Comparison of ENCODE assay signal across 24 cellular contexts in the genomic region with DNA sequence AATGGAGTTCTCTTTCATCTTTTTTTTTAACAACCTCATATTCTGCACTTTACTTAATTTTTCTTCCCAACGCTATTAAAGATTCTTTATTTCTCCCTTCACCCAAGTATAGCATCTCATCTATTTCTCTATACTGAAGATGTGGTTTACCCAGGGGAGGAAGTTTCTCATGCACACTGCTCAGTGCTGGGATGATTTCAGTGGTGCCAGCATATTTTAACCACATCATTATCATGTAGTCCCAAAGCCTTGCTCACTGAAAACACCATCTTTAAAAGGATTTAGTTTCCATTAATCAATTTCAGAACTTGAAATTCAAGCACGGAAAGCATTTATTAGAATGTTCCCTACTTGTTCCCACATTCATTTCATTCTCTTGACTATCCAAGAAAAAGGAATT.
DNase-seq lines count a peak whose midpoint lies in the region; ATAC-seq and TF ChIP-seq lines count a peak whose summit lies in the region.
"Had no signal": no experiment of that assay in that cellular context is flagged by ENCODE, and none has a peak within 500 bp of the region (broad histone marks: within the 10 kb centered on the region; RNA-seq: fewer than 3 reads in every experiment).

No MANE protein-coding gene starts in this region.

- H4K20me1 ChIP-seq in neural cell (ENCODE audit: insufficient read depth) = no peaks in the 10 kb centered on the region
- H4K20me1 ChIP-seq: BLaER1 treated with 17β-estradiol and CSF1 and Interleukin-3, amounts not matched to agents 10 nM and 100 nM had no signal

- H3K79me2 ChIP-seq in neural cell (replicated peaks; ENCODE audit: insufficient read depth, low read length) = peaks cover 5% of the 10 kb centered on the region

- peak overlapping the region; percentile 83 for H3K4me2 ChIP-seq in neural cell (ENCODE audit: low read length)
- H3K4me2 ChIP-seq: BLaER1 treated with 17β-estradiol and CSF1 and Interleukin-3, amounts not matched to agents 10 nM and 100 nM had no signal

- H3K27me3 ChIP-seq in neural cell (ENCODE audit: insufficient read depth, low read depth, low read length) (no peaks in the 10 kb centered on the region), vagina (no peaks in the 10 kb centered on the region)
- H3K27me3 ChIP-seq: adrenal gland; BLaER1 treated with 17β-estradiol and CSF1 and Interleukin-3, amounts not matched to agents 10 nM and 100 nM; neutrophil; spleen; thyroid gland had no signal

- no peak for ATAC-seq in HG03432 (IDR thresholded peaks at IDR 0.05; ENCODE audit: unreplicated experiment)
- ATAC-seq: stimulated activated naive CD8-positive, alpha-beta T cell treated with anti-CD3 and anti-CD28 coated beads, Interleukin-15, amount 100 ng/mL, for 72 hours; T-helper 17 cell had no signal

- TF ChIP-seq CTCF in brain (conservative IDR thresholded peaks at IDR 0.05) (no peak), neural cell (IDR thresholded peaks at IDR 0.05; ENCODE audit: poor library complexity, severe bottlenecking) (no peak), vagina (IDR thresholded peaks at IDR 0.05) (no peak)

- H3K9me2 ChIP-seq in neural cell (ENCODE audit: insufficient read depth, low read length) = no peaks in the 10 kb centered on the region

- H3K4me3 Mint-ChIP-seq in brain = peak overlapping the region; percentile 66 to 84 (median 83)
- H3K4me3 Mint-ChIP-seq: activated CD4-positive, alpha-beta memory T cell treated with anti-CD3 and anti-CD28 coated beads, Interleukin-2, amount 10 ng/mL, durations not matched to agents 7 days and 5 days; activated naive CD4-positive, alpha-beta T cell treated with anti-CD3 and anti-CD28 coated beads for 36 hours; activated T-helper 1 cell treated with anti-CD3 and anti-CD28 coated beads, Interleukin-12 subunit alpha, Interleukin-12 subunit beta, Interleukin-2, Interleukin-4 antibody, amounts not matched to agents 30 ng/mL and 10 ng/mL and 1 ng/mL, durations not matched to agents 14 hours and 24 hours and 36 hours; stimulated activated naive CD8-positive, alpha-beta T cell treated with anti-CD3 and anti-CD28 coated beads, Interleukin-15, amount 100 ng/mL, for 72 hours; T-helper 17 cell had no signal

- no peak for TF ChIP-seq EP300 in neural cell (conservative IDR thresholded peaks at IDR 0.05; ENCODE audit: poor library complexity, severe bottlenecking)

- DNase-seq in SK-N-MC (ENCODE audit: low read depth, low spot score) (peak; percentile 77), vagina (ENCODE audit: extremely low spot score in 2 of 2) (no peak), DMS79 (lab: John Stamatoyannopoulos, UW) (no peak), NCI-H774 (lab: John Stamatoyannopoulos, UW) (no peak)
- DNase-seq: activated CD4-positive, alpha-beta memory T cell treated with anti-CD3 and anti-CD28 coated beads, Interleukin-2, amount 10 ng/mL, durations not matched to agents 7 days and 5 days; activated CD4-positive, CD25-positive, alpha-beta regulatory T cell treated with anti-CD3 and anti-CD28 coated beads, Interleukin-2, amount 50 U/mL, for 72 hours; activated CD8-positive, alpha-beta memory T cell treated with anti-CD3 and anti-CD28 coated beads, Interleukin-2, amount 50 U/mL, for 4 hours; activated naive CD4-positive, alpha-beta T cell treated with anti-CD3 and anti-CD28 coated beads for 36 hours; adrenal gland; effector CD8-positive, alpha-beta T cell; NCI-H524; spleen; stimulated activated CD4-positive, alpha-beta T cell treated with anti-CD3 and anti-CD28 coated beads, Interleukin-2, amount 100 ng/mL, for 24 hours; stimulated activated CD8-positive, alpha-beta memory T cell treated with anti-CD3 and anti-CD28 coated beads, Interleukin-4, amount 100 ng/mL, for 48 hours; stimulated activated naive CD8-positive, alpha-beta T cell treated with anti-CD3 and anti-CD28 coated beads, Interleukin-15, amount 100 ng/mL, for 72 hours; T-helper 17 cell; thyroid gland had no signal

- intact Hi-C loops in vagina (cut with DNase I) = no loop called here

- H3K9ac ChIP-seq in SK-N-MC (ENCODE audit: insufficient read length) (peak overlapping the region; percentile 64), neural cell (ENCODE audit: low read length) (peak overlapping the region; percentile 56)
- H3K9ac ChIP-seq: BLaER1 treated with 17β-estradiol and CSF1 and Interleukin-3, amounts not matched to agents 10 nM and 100 nM had no signal

- no peaks in the 10 kb centered on the region for H3K27me3 Mint-ChIP-seq in brain
- H3K27me3 Mint-ChIP-seq: activated CD4-positive, alpha-beta memory T cell treated with anti-CD3 and anti-CD28 coated beads, Interleukin-2, amount 10 ng/mL, durations not matched to agents 7 days and 5 days; stimulated activated naive CD8-positive, alpha-beta T cell treated with anti-CD3 and anti-CD28 coated beads, Interleukin-15, amount 100 ng/mL, for 72 hours; T-helper 17 cell had no signal

- H3K36me3 ChIP-seq in SK-N-MC (ENCODE audit: insufficient read depth, low read length) = no peaks in the 10 kb centered on the region; the same call in 1 of the 2 replicates
- H3K36me3 ChIP-seq in neural cell (ENCODE audit: insufficient read depth, low read length) = no peaks in the 10 kb centered on the region
- no peaks in the 10 kb centered on the region for H3K36me3 ChIP-seq in vagina
- H3K36me3 ChIP-seq: adrenal gland; BLaER1 treated with 17β-estradiol and CSF1 and Interleukin-3, amounts not matched to agents 10 nM and 100 nM; neutrophil; spleen; thyroid gland had no signal

- TF ChIP-seq POLR2A in vagina (IDR thresholded peaks at IDR 0.05) = no peak

- H3K9me3 ChIP-seq in SK-N-MC (ENCODE audit: low read depth, low read length) (0 out of 2 replicates have a peak, but pooled peaks cover 4% of the 10 kb centered on the region), neural cell (ENCODE audit: low read length) (peaks cover 3% of the 10 kb centered on the region), vagina (no peaks in the 10 kb centered on the region)
- H3K9me3 ChIP-seq: adrenal gland; BLaER1 treated with 17β-estradiol and CSF1 and Interleukin-3, amounts not matched to agents 10 nM and 100 nM; neutrophil; spleen; thyroid gland had no signal

- peak overlapping the region; percentile 59 for H2AFZ ChIP-seq in neural cell (ENCODE audit: low read depth, low read length)

- TF ChIP-seq RAD21 in neural cell (conservative IDR thresholded peaks at IDR 0.05) = no peak

- H3F3A ChIP-seq in neural cell (ENCODE audit: insufficient read depth, low read length, poor library complexity, severe bottlenecking) = no peaks in the 10 kb centered on the region

- peaks cover 23% of the 10 kb centered on the region for H3K4me1 ChIP-seq in vagina
- H3K4me1 ChIP-seq: spleen, thyroid gland had no signal

- peaks cover 9% of the 10 kb centered on the region for H3K36me3 Mint-ChIP-seq in brain

- H3K27ac ChIP-seq in SK-N-MC = peak overlapping the region; percentile 94
- peak overlapping the region; percentile 80 for H3K27ac ChIP-seq in neural cell (ENCODE audit: low read length)
- peak overlapping the region; percentile 31 for H3K27ac ChIP-seq in vagina
- H3K27ac ChIP-seq: adrenal gland; BLaER1 treated with 17β-estradiol and CSF1 and Interleukin-3, amounts not matched to agents 10 nM and 100 nM; epithelial cell of prostate; neutrophil; spleen; thyroid gland had no signal

- H3K4me3 ChIP-seq in SK-N-MC (peak overlapping the region; percentile 78), neural cell (ENCODE audit: low read length) (peak overlapping the region; percentile 60), vagina (no peak overlapping the region)
- H3K4me3 ChIP-seq: adrenal gland; BLaER1 treated with 17β-estradiol and CSF1 and Interleukin-3, amounts not matched to agents 10 nM and 100 nM; spleen; thyroid gland had no signal

- peak overlapping the region; percentile 97 to 98 (median 97) for H3K27ac Mint-ChIP-seq in brain
- H3K27ac Mint-ChIP-seq: activated CD4-positive, alpha-beta memory T cell treated with anti-CD3 and anti-CD28 coated beads, Interleukin-2, amount 10 ng/mL, durations not matched to agents 7 days and 5 days; activated naive CD4-positive, alpha-beta T cell treated with anti-CD3 and anti-CD28 coated beads for 36 hours; activated T-helper 1 cell treated with anti-CD3 and anti-CD28 coated beads, Interleukin-12 subunit alpha, Interleukin-12 subunit beta, Interleukin-2, Interleukin-4 antibody, amounts not matched to agents 30 ng/mL and 10 ng/mL and 1 ng/mL, durations not matched to agents 14 hours and 24 hours and 36 hours; stimulated activated naive CD8-positive, alpha-beta T cell treated with anti-CD3 and anti-CD28 coated beads, Interleukin-15, amount 100 ng/mL, for 72 hours; T-helper 17 cell had no signal

- H3K9me3 Mint-ChIP-seq in brain = peaks cover 3 to 8% (median 4%) of the 10 kb centered on the region in 5 experiments
- H3K9me3 Mint-ChIP-seq: activated CD4-positive, alpha-beta memory T cell treated with anti-CD3 and anti-CD28 coated beads, Interleukin-2, amount 10 ng/mL, durations not matched to agents 7 days and 5 days; activated T-helper 1 cell treated with anti-CD3 and anti-CD28 coated beads, Interleukin-12 subunit alpha, Interleukin-12 subunit beta, Interleukin-2, Interleukin-4 antibody, amounts not matched to agents 30 ng/mL and 10 ng/mL and 1 ng/mL, durations not matched to agents 14 hours and 24 hours and 36 hours; stimulated activated naive CD8-positive, alpha-beta T cell treated with anti-CD3 and anti-CD28 coated beads, Interleukin-15, amount 100 ng/mL, for 72 hours had no signal

- peaks cover 64% of the 10 kb centered on the region for H3K4me1 Mint-ChIP-seq in brain
- H3K4me1 Mint-ChIP-seq: activated CD4-positive, alpha-beta memory T cell treated with anti-CD3 and anti-CD28 coated beads, Interleukin-2, amount 10 ng/mL, durations not matched to agents 7 days and 5 days; stimulated activated naive CD8-positive, alpha-beta T cell treated with anti-CD3 and anti-CD28 coated beads, Interleukin-15, amount 100 ng/mL, for 72 hours; T-helper 17 cell had no signal

TF ChIP-seq in neural cell, 6 proteins besides CTCF, POLR2A, EP300 and RAD21 (continues in another document):
- no peak for TF ChIP-seq EZH2 (IDR thresholded peaks at IDR 0.05; ENCODE audit: borderline replicate concordance, insufficient read depth, low read length, poor library complexity, severe bottlenecking)
- TF ChIP-seq MXI1 (conservative IDR thresholded peaks at IDR 0.05; ENCODE audit: poor library complexity, severe bottlenecking) = no peak
- no peak for TF ChIP-seq SMC3 (conservative IDR thresholded peaks at IDR 0.05; ENCODE audit: poor library complexity)

Comparison
In these comparisons a context has a peak if more than half of its experiments do, and no peak if none do; other contexts are left out.
1. H3K27ac ChIP-seq: peak in every context shown above with its lines; median percentile 94 in SK-N-MC; 80 in neural cell; 31 in vagina.
2. H3K4me3 ChIP-seq: peak in SK-N-MC (single experiment) and neural cell (single experiment); none in vagina (0 of 2).